1 cellular context compared by ENCODE assay signal in genomic region chr3:141336672-141337522, GRCh38.
TF ChIP-seq lines count a peak whose summit lies in the region.

No MANE protein-coding gene starts in this region.

TF ChIP-seq in GM12878, 131 proteins besides CTCF, POLR2A, EP300 and RAD21 (continued from another document):
- TF ChIP-seq, protein P1, sequence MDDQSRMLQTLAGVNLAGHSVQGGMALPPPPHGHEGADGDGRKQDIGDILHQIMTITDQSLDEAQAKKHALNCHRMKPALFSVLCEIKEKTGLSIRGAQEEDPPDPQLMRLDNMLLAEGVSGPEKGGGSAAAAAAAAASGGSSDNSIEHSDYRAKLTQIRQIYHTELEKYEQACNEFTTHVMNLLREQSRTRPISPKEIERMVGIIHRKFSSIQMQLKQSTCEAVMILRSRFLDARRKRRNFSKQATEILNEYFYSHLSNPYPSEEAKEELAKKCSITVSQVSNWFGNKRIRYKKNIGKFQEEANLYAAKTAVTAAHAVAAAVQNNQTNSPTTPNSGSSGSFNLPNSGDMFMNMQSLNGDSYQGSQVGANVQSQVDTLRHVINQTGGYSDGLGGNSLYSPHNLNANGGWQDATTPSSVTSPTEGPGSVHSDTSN (IDR thresholded peaks at IDR 0.05; ENCODE audit: insufficient replicate concordance, low read depth, low read length), result peak; percentile 8
- TF ChIP-seq TCF12 (IDR thresholded peaks at IDR 0.05; ENCODE audit: low read depth, low read length), result peak; percentile 24; the same call in 1 of the 2 replicates
- TF ChIP-seq HDAC6 (IDR thresholded peaks at IDR 0.05; ENCODE audit: unreplicated experiment), result peak; percentile 29
- peak; percentile 85 for TF ChIP-seq NBN (IDR thresholded peaks at IDR 0.05)
- TF ChIP-seq NFYA (IDR thresholded peaks at IDR 0.05; ENCODE audit: borderline replicate concordance, low read depth, low read length), result no peak
- TF ChIP-seq EGR1 (IDR thresholded peaks at IDR 0.05; ENCODE audit: borderline replicate concordance in 1 of 2, low read depth in 2 of 2, low read length in 2 of 2), result peak in 1 of 2 experiments; percentile 75; a peak in 1 of 3 replicates
- TF ChIP-seq JUNB (IDR thresholded peaks at IDR 0.05), result peak; percentile 87
- 0 out of 3 replicates have a peak, but pooled peaks have one; percentile 28 for TF ChIP-seq POU2F2 (IDR thresholded peaks at IDR 0.05; ENCODE audit: borderline replicate concordance, low read depth, low read length)
- TF ChIP-seq POLR2AphosphoS5 (IDR thresholded peaks at IDR 0.05; ENCODE audit: low read length), result no peak; the same call in none of the 2 replicates
- no peak for TF ChIP-seq ELK1 (IDR thresholded peaks at IDR 0.05; ENCODE audit: low read depth, low read length)
- TF ChIP-seq ZNF217 (IDR thresholded peaks at IDR 0.05), result 0 out of 2 replicates have a peak, but pooled peaks have one; percentile 8
- TF ChIP-seq BCL3 (IDR thresholded peaks at IDR 0.05; ENCODE audit: borderline replicate concordance, insufficient read depth, low read depth, low read length, poor library complexity, severe bottlenecking), result peak; percentile 31
- TF ChIP-seq MEF2B (IDR thresholded peaks at IDR 0.05; ENCODE audit: partially characterized antibody, poor library complexity, severe bottlenecking), result peak; percentile 99
- peak; percentile 70; the same call in 1 of the 2 replicates for TF ChIP-seq STAT3 (IDR thresholded peaks at IDR 0.05; ENCODE audit: low read depth, low read length)
